Comparison of ENCODE assay signal across 31 cellular contexts in genomic region chr7:117202511-117202910, GRCh38.
A peak's percentile ranks its signal among the peaks of the same experiment; 100 is the strongest.
DNase-seq lines count a peak whose midpoint lies in the region; ATAC-seq and TF ChIP-seq lines count a peak whose summit lies in the region.
"Had no signal": no experiment of that assay in that cellular context is flagged by ENCODE, and none has a peak within 500 bp of the region (broad histone marks: within the 10 kb centered on the region; RNA-seq: fewer than 3 reads in every experiment).

No MANE protein-coding gene starts in this region.

- no peak for TF ChIP-seq POLR2A in IMR-90 (IDR thresholded peaks at IDR 0.05; ENCODE audit: low read depth, low read length)

- WGBS in IMR-90 (ENCODE audit: extremely low coverage in 2 of 2, insufficient read length in 1 of 2), 2 experiments: 100% methylated on average over 1 of the region's 3 CpGs; no CpG with 5 or more reads in 1 of the 2 experiments

- H2BK20ac ChIP-seq in IMR-90 (ENCODE audit: low read depth, low read length): no peak overlapping the region

- no peak overlapping the region for H4K91ac ChIP-seq in IMR-90 (ENCODE audit: insufficient read depth, low read depth, low read length)

- no peak overlapping the region for H3K56ac ChIP-seq in IMR-90 (ENCODE audit: extremely low read depth, insufficient read depth, low read length)

- no peak overlapping the region for H3K9ac ChIP-seq in IMR-90 (ENCODE audit: low read depth, low read length)
- H3K9ac ChIP-seq: BLaER1 treated with 17β-estradiol and CSF1 and Interleukin-3, amounts not matched to agents 10 nM and 100 nM had no signal

- H2AFZ ChIP-seq in IMR-90 (replicated peaks; ENCODE audit: low read length, poor library complexity): no peak overlapping the region

- H3K9me3 ChIP-seq in IMR-90 (ENCODE audit: control insufficient read depth, insufficient read depth, low read length): no peaks in the 10 kb centered on the region
- H3K9me3 ChIP-seq: A549; BLaER1 treated with 17β-estradiol and CSF1 and Interleukin-3, amounts not matched to agents 10 nM and 100 nM; esophagus muscularis mucosa; heart left ventricle; neutrophil; upper lobe of left lung had no signal

- dilution Hi-C loops in IMR-90 (cut with HindIII; ENCODE audit: low sequenced_read_pairs, unreplicated experiment): no loop called here

- H3K27me3 Mint-ChIP-seq in endothelial cell (ENCODE audit: unreplicated experiment): peaks cover 3% of the 10 kb centered on the region
- H3K27me3 Mint-ChIP-seq: activated T-helper 17 cell treated with anti-CD3 and anti-CD28 coated beads, Interleukin-2, amount 50 U/mL, for 72 hours; effector memory CD8-positive, alpha-beta T cell; memory B cell had no signal

- H3K23ac ChIP-seq in IMR-90 (ENCODE audit: low read depth, low read length): no peak overlapping the region

- no peaks in the 10 kb centered on the region for H3K36me3 ChIP-seq in IMR-90 (ENCODE audit: control insufficient read depth, insufficient read depth, low read length)
- H3K36me3 ChIP-seq: neutrophil had no signal

- no peak overlapping the region for H3K18ac ChIP-seq in IMR-90 (ENCODE audit: low read depth, low read length)

- peak overlapping the region; percentile 1 for H3K27ac Mint-ChIP-seq in endothelial cell (ENCODE audit: unreplicated experiment)
- H3K27ac Mint-ChIP-seq: activated T-helper 17 cell treated with anti-CD3 and anti-CD28 coated beads, Interleukin-2, amount 50 U/mL, for 72 hours; effector memory CD8-positive, alpha-beta T cell; memory B cell; WTC11 had no signal

- H3K14ac ChIP-seq in IMR-90 (replicated peaks; ENCODE audit: low read depth, low read length): no peak overlapping the region

- CTCF ChIA-PET in IMR-90 (lab: Yijun Ruan, JAX): interaction anchor here (1.0 to 1.4 kb wide), 3 partner anchors 10 to 77 kb away, joined by 3 to 6 read pairs (median 4); no protein-coding TSS in a partner anchor
- CTCF ChIA-PET in HEK293T (lab: Yijun Ruan, JAX): interaction anchor here (1.2 kb wide), 1 partner anchor 10 kb away, joined by 3 read pairs; no protein-coding TSS in a partner anchor

- no peak overlapping the region for H2BK15ac ChIP-seq in IMR-90 (ENCODE audit: low read depth, low read length)

- peaks cover 12% of the 10 kb centered on the region for H3K4me1 Mint-ChIP-seq in endothelial cell (ENCODE audit: unreplicated experiment)
- H3K4me1 Mint-ChIP-seq: activated T-helper 17 cell treated with anti-CD3 and anti-CD28 coated beads, Interleukin-2, amount 50 U/mL, for 72 hours; memory B cell had no signal

- H3K9me1 ChIP-seq in IMR-90 (ENCODE audit: insufficient read depth, low read length): peaks cover 8% of the 10 kb centered on the region

- no peak overlapping the region for H2AK9ac ChIP-seq in IMR-90 (replicated peaks; ENCODE audit: low read depth, low read length, poor library complexity)

- no peak overlapping the region for H2BK5ac ChIP-seq in IMR-90 (ENCODE audit: low read depth, low read length, poor library complexity, severe bottlenecking)

- ATAC-seq in IMR-90 (ENCODE audit: low read depth): peak; percentile 87
- ATAC-seq in GM19463 (IDR thresholded peaks at IDR 0.05; ENCODE audit: unreplicated experiment): no peak
- ATAC-seq: A549; activated T-helper 17 cell treated with anti-CD3 and anti-CD28 coated beads, Interleukin-2, amount 50 U/mL, for 72 hours; effector memory CD8-positive, alpha-beta T cell; HepG2; left colon; WTC11 had no signal

- intact Hi-C loops in IMR-90 (cut with micrococcal nuclease): no loop called here

- H2AK5ac ChIP-seq in IMR-90 (ENCODE audit: low read depth, low read length): no peak overlapping the region

- TF ChIP-seq CTCF in AG10803 (conservative IDR thresholded peaks at IDR 0.05; ENCODE audit: low read length) (no peak), IMR-90 (conservative IDR thresholded peaks at IDR 0.05; ENCODE audit: low read depth, low read length) (no peak), endothelial cell (IDR thresholded peaks at IDR 0.05; ENCODE audit: unreplicated experiment) (no peak)

- no peaks in the 10 kb centered on the region; a peak in 1 of 4 replicates for H3K79me1 ChIP-seq in IMR-90 (ENCODE audit: low read depth in 1 of 2, low read length in 2 of 2)

- no peak overlapping the region for H4K8ac ChIP-seq in IMR-90 (ENCODE audit: low read depth in 2 of 2, low read length in 2 of 2)

- no peaks in the 10 kb centered on the region for H3K9me3 Mint-ChIP-seq in endothelial cell (ENCODE audit: unreplicated experiment)
- H3K9me3 Mint-ChIP-seq: activated T-helper 17 cell treated with anti-CD3 and anti-CD28 coated beads, Interleukin-2, amount 50 U/mL, for 72 hours; effector memory CD8-positive, alpha-beta T cell; memory B cell; WTC11 had no signal

- H3K4me2 ChIP-seq in IMR-90 (ENCODE audit: low read depth, low read length): no peak overlapping the region
- H3K4me2 ChIP-seq: A549; BLaER1 treated with 17β-estradiol and CSF1 and Interleukin-3, amounts not matched to agents 10 nM and 100 nM had no signal

- no peaks in the 10 kb centered on the region for H3K27me3 ChIP-seq in IMR-90 (ENCODE audit: control insufficient read depth, insufficient read depth, low read length)
- H3K27me3 ChIP-seq: BLaER1 treated with 17β-estradiol and CSF1 and Interleukin-3, amounts not matched to agents 10 nM and 100 nM; esophagus muscularis mucosa; heart left ventricle; neutrophil; upper lobe of left lung had no signal

- POLR2A ChIA-PET in IMR-90 (lab: Charles Lee; ENCODE audit: unreplicated experiment): no interaction called here
- POLR2A ChIA-PET in HEK293T (lab: Yijun Ruan, JAX): no interaction called here

- H4K20me1 ChIP-seq in IMR-90 (ENCODE audit: insufficient read depth, low read length): no peaks in the 10 kb centered on the region
- H4K20me1 ChIP-seq: BLaER1 treated with 17β-estradiol and CSF1 and Interleukin-3, amounts not matched to agents 10 nM and 100 nM had no signal

- H3K36me3 Mint-ChIP-seq in endothelial cell (ENCODE audit: low read depth, unreplicated experiment): peaks cover 42% of the 10 kb centered on the region
- H3K36me3 Mint-ChIP-seq: WTC11 had no signal

- H3K4me3 Mint-ChIP-seq in endothelial cell (ENCODE audit: unreplicated experiment): peak overlapping the region; percentile 2
- H3K4me3 Mint-ChIP-seq: activated T-helper 17 cell treated with anti-CD3 and anti-CD28 coated beads, Interleukin-2, amount 50 U/mL, for 72 hours; effector memory CD8-positive, alpha-beta T cell; memory B cell; WTC11 had no signal

- H3K4me1 ChIP-seq in IMR-90 (ENCODE audit: control insufficient read depth, insufficient read depth, low read length): peaks cover 7% of the 10 kb centered on the region
- H3K4me1 ChIP-seq: A549; BLaER1 treated with 17β-estradiol and CSF1 and Interleukin-3, amounts not matched to agents 10 nM and 100 nM; esophagus muscularis mucosa; upper lobe of left lung had no signal

- BruUV-seq in IMR-90 (replicated peaks; lab: Mats Ljungman, UMichigan): no TSS peak

- no peak overlapping the region for H2BK120ac ChIP-seq in IMR-90 (ENCODE audit: low read depth, low read length)

- H3K4me3 ChIP-seq in AG10803 (ENCODE audit: low read length) (no peak overlapping the region), IMR-90 (ENCODE audit: insufficient read depth, low read depth, low read length) (no peak overlapping the region)
- H3K4me3 ChIP-seq: A549; BLaER1 treated with 17β-estradiol and CSF1 and Interleukin-3, amounts not matched to agents 10 nM and 100 nM; esophagus muscularis mucosa; heart left ventricle; skin epidermis; upper lobe of left lung had no signal

- H3K27ac ChIP-seq in IMR-90 (ENCODE audit: insufficient read depth, low read length): no peak overlapping the region
- H3K27ac ChIP-seq: A549; BLaER1 treated with 17β-estradiol and CSF1 and Interleukin-3, amounts not matched to agents 10 nM and 100 nM; esophagus muscularis mucosa; heart left ventricle; HL-60; neutrophil; skin epidermis; upper lobe of left lung had no signal

- TF ChIP-seq RAD21 in IMR-90 (IDR thresholded peaks at IDR 0.05; ENCODE audit: low read length): no peak

- H3K4ac ChIP-seq in IMR-90 (ENCODE audit: low read depth, low read length): peak overlapping the region; percentile 6; the same call in 1 of the 2 replicates

- peak; percentile 50 for DNase-seq in AG10803 (ENCODE audit: low read depth)
- peak; percentile 62 for DNase-seq in IMR-90
- DNase-seq in endothelial cell (ENCODE audit: low spot score): no peak
- DNase-seq in inferior parietal cortex (ENCODE audit: extremely low spot score): peak; percentile 28
- DNase-seq in NCI-H748 treated with DMSO at 0.1 percent for 48 hours (lab: John Stamatoyannopoulos, UW): no peak
- DNase-seq in ecto neural progenitor cell (ENCODE audit: low spot score): no peak
- no peak for DNase-seq in HEK293T (ENCODE audit: extremely low spot score)
- DNase-seq: DMS79 treated with DMSO at 0.1 percent for 48 hours; effector memory CD8-positive, alpha-beta T cell; heart left ventricle; left colon; NCI-H1092 treated with DMSO at 0.1 percent for 48 hours; NCI-H2029; NCI-H345; OCI-M1; SHP77 treated with DMSO at 0.1 percent for 48 hours; stimulated activated CD4-positive, alpha-beta T cell treated with anti-CD3 and anti-CD28 coated beads, Interleukin-1b, Interleukin-23, amount 100 ng/mL, for 48 hours; SW 1271; T1000; upper lobe of left lung had no signal

- H4K5ac ChIP-seq in IMR-90 (ENCODE audit: low read depth, low read length): no peak overlapping the region

- in situ Hi-C loops in IMR-90 (cut with MboI; ENCODE audit: low sequenced_read_pairs): no loop called here

TF ChIP-seq in IMR-90, 13 proteins besides CTCF, POLR2A, EP300 and RAD21:
- TF ChIP-seq BHLHE40 (IDR thresholded peaks at IDR 0.05; ENCODE audit: low read depth, low read length) (no peak), MAZ (IDR thresholded peaks at IDR 0.05; ENCODE audit: borderline replicate concordance, low read depth, low read length) (no peak), MXI1 (IDR thresholded peaks at IDR 0.05; ENCODE audit: borderline replicate concordance, low read depth, low read length) (no peak), FOS (IDR thresholded peaks at IDR 0.05; ENCODE audit: low read depth, low read length) (peak; percentile 33; the same call in 1 of the 2 replicates), RFX5 (IDR thresholded peaks at IDR 0.05; ENCODE audit: low read depth, low read length) (no peak), CEBPB (IDR thresholded peaks at IDR 0.05; ENCODE audit: low read depth, low read length) (0 out of 2 replicates have a peak, but pooled peaks have one; percentile 10)

TF ChIP-seq in HEK293T, 16 proteins besides CTCF, POLR2A, EP300 and RAD21 (continues in another document):
- TF ChIP-seq ZNF384 (IDR thresholded peaks at IDR 0.05) (no peak), ELF4 (IDR thresholded peaks at IDR 0.05) (no peak), ARNT (IDR thresholded peaks at IDR 0.05) (no peak), NFRKB (IDR thresholded peaks at IDR 0.05) (no peak), PKNOX1 (IDR thresholded peaks at IDR 0.05) (no peak)

Comparison
In these comparisons a context has a peak if more than half of its experiments do, and no peak if none do; other contexts are left out.
1. DNase-seq: peak in AG10803 (single experiment), IMR-90 (single experiment) and inferior parietal cortex (single experiment); none in endothelial cell (single experiment), NCI-H748 treated with DMSO at 0.1 percent for 48 hours (single experiment), ecto neural progenitor cell (single experiment) and HEK293T (single experiment).